In the genomic region with DNA sequence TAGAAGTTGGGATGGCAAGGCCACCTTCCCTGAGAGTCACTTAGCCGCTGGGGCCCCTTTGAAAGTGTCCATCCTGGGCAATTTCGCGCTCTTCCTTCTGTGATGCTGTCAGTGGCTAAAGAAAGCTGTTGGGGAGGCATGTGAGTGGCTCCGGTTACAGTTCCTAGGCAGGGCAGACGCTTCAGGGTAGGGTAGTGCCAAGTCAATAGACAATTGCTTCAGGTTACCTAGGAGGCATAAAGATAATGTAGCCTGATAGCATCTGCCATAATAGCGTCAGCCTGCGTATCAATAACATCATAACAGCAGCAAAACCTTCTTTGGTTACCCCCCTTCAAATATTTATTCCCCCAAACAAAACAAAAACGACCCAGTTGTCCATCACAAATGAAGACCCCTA, we compare ENCODE assay signal across 2 cellular contexts.
TF ChIP-seq lines count a peak whose summit lies in the region.

A gene (minus strand): TSS at position 101 of the 400 bp plus-strand sequence. CDS start 234 bp downstream, outside the sequence.

TF ChIP-seq in endothelial cell of umbilical vein, 7 proteins besides CTCF, POLR2A, EP300 and RAD21 (continued from another document):
- TF ChIP-seq EZH2 (IDR thresholded peaks at IDR 0.05; ENCODE audit: borderline replicate concordance, low read depth, low read length, severe bottlenecking), result no peak

TF ChIP-seq in SK-N-SH treated with all-trans-retinoic acid at 6 μM for 48 hours, 23 proteins besides CTCF, POLR2A, EP300 and RAD21 (continued from another document):
- TF ChIP-seq ZNF8 (CRISPR knock-in tag; IDR thresholded peaks at IDR 0.05) (no peak), GLIS3 (CRISPR knock-in tag; IDR thresholded peaks at IDR 0.05) (no peak), ZC3H10 (CRISPR knock-in tag; IDR thresholded peaks at IDR 0.05) (no peak), ARNTL (CRISPR knock-in tag; IDR thresholded peaks at IDR 0.05; ENCODE audit: borderline replicate concordance, low read depth) (no peak), SNAI2 (CRISPR knock-in tag; IDR thresholded peaks at IDR 0.05) (no peak), ESRRG (CRISPR knock-in tag; IDR thresholded peaks at IDR 0.05) (no peak), BACH2 (CRISPR knock-in tag; IDR thresholded peaks at IDR 0.05; ENCODE audit: borderline replicate concordance) (no peak)
- TF ChIP-seq, protein P1, sequence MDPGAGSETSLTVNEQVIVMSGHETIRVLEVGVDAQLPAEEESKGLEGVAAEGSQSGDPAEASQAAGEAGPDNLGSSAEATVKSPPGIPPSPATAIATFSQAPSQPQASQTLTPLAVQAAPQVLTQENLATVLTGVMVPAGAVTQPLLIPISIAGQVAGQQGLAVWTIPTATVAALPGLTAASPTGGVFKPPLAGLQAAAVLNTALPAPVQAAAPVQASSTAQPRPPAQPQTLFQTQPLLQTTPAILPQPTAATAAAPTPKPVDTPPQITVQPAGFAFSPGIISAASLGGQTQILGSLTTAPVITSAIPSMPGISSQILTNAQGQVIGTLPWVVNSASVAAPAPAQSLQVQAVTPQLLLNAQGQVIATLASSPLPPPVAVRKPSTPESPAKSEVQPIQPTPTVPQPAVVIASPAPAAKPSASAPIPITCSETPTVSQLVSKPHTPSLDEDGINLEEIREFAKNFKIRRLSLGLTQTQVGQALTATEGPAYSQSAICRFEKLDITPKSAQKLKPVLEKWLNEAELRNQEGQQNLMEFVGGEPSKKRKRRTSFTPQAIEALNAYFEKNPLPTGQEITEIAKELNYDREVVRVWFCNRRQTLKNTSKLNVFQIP (CRISPR knock-in tag; IDR thresholded peaks at IDR 0.05; ENCODE audit: borderline replicate concordance, low read depth), result no peak
